In genomic region chr3:67509471-67510075, GRCh38 we compare ENCODE assay signal across 15 cellular contexts.
DNase-seq lines count a peak whose midpoint lies in the region; ATAC-seq, FAIRE-seq and TF ChIP-seq lines count a peak whose summit lies in the region.
"Had no signal": no experiment of that assay in that cellular context is flagged by ENCODE, and none has a peak within 500 bp of the region (broad histone marks: within the 10 kb centered on the region; RNA-seq: fewer than 3 reads in every experiment).

No MANE protein-coding gene starts in this region.

- H2AK5ac ChIP-seq in mesenchymal stem cell (ENCODE audit: low read length, severe bottlenecking), result no peak overlapping the region

- H3K4me1 ChIP-seq in KMS-11 (ENCODE audit: low read depth, poor library complexity, severe bottlenecking), result peaks cover 14% of the 10 kb centered on the region
- no peaks in the 10 kb centered on the region for H3K4me1 ChIP-seq in mesenchymal stem cell (ENCODE audit: control insufficient read depth, insufficient read depth, low read depth, low read length)
- H3K4me1 ChIP-seq: Caco-2, suprapubic skin had no signal

- H4K8ac ChIP-seq in mesenchymal stem cell (ENCODE audit: low read length), result no peak overlapping the region

- H3K23ac ChIP-seq in mesenchymal stem cell (ENCODE audit: low read length in 2 of 2), result no peak overlapping the region

- H3K14ac ChIP-seq in mesenchymal stem cell (ENCODE audit: low read length in 2 of 2), result no peak overlapping the region

- peaks cover 14% of the 10 kb centered on the region for H3K79me1 ChIP-seq in mesenchymal stem cell (replicated peaks; ENCODE audit: low read length, poor library complexity, severe bottlenecking)

- H3K18ac ChIP-seq in mesenchymal stem cell (ENCODE audit: low read depth in 1 of 2, low read length in 2 of 2), result peak overlapping the region in 1 of 2 experiments; percentile 62

- H3K4ac ChIP-seq in mesenchymal stem cell (ENCODE audit: low read depth in 1 of 2, low read length in 2 of 2), result peak overlapping the region in 1 of 2 experiments; percentile 17

- 96% methylated on average over 2 of the region's 4 CpGs for WGBS in mesenchymal stem cell

- DNase-seq in ELR (ENCODE audit: low read depth), result peak; percentile 22
- DNase-seq in bronchial epithelial cell (ENCODE audit: low read depth), result peak; percentile 38
- DNase-seq in mesenchymal stem cell, result peak; percentile 7
- DNase-seq in NOMO-1 (lab: John Stamatoyannopoulos, UW; ENCODE audit: unreplicated experiment in 2 of 2), result no peak
- DNase-seq in posterior cingulate gyrus, result no peak
- no peak for DNase-seq in NCI-H510A treated with DMSO at 0.1 percent for 48 hours (lab: John Stamatoyannopoulos, UW)
- DNase-seq: activated naive CD8-positive, alpha-beta T cell treated with anti-CD3 and anti-CD28 coated beads, Interleukin-2, amount 10 ng/mL, durations not matched to agents 7 days and 5 days; activated T-cell treated with anti-CD3 and anti-CD28 coated beads, Interleukin-2, amount 50 U/mL, for 72 hours; Caco-2; dermis blood vessel endothelial cell; NCI-H446 treated with DMSO at 0.1 percent for 48 hours had no signal

- H3K9ac ChIP-seq in KMS-11, result no peak overlapping the region
- H3K9ac ChIP-seq in mesenchymal stem cell (ENCODE audit: low read length), result no peak overlapping the region

- H3K4me2 ChIP-seq in KMS-11, result peak overlapping the region; percentile 36; the same call in 1 of the 2 replicates
- H3K4me2 ChIP-seq in mesenchymal stem cell (ENCODE audit: low read length, poor library complexity, severe bottlenecking), result no peak overlapping the region

- H4K20me1 ChIP-seq in KMS-11 (ENCODE audit: insufficient read depth), result no peaks in the 10 kb centered on the region

- H3K4me3 ChIP-seq in KMS-11 (IDR thresholded peaks at IDR 0.05; ENCODE audit: insufficient read depth, low read depth, low read length) (no peak overlapping the region), bronchial epithelial cell (ENCODE audit: low read depth, low read length) (no peak overlapping the region), mesenchymal stem cell (ENCODE audit: insufficient read depth in 1 of 2, low read depth in 1 of 2, low read length in 2 of 2) (no peak overlapping the region)
- H3K4me3 ChIP-seq: suprapubic skin had no signal

- no peak for TF ChIP-seq CTCF in KMS-11 (conservative IDR thresholded peaks at IDR 0.05; ENCODE audit: low read depth, low read length)
- no peak for TF ChIP-seq CTCF in bronchial epithelial cell (IDR thresholded peaks at IDR 0.05; ENCODE audit: insufficient read depth, low read length, severe bottlenecking)

- H2BK120ac ChIP-seq in mesenchymal stem cell (ENCODE audit: low read depth, low read length), result peak overlapping the region; percentile 19

- no peaks in the 10 kb centered on the region for H3K79me2 ChIP-seq in KMS-11 (ENCODE audit: insufficient read depth, low read depth)

- H3K36me3 ChIP-seq in KMS-11 (ENCODE audit: insufficient read depth), result no peaks in the 10 kb centered on the region
- H3K36me3 ChIP-seq in bronchial epithelial cell (ENCODE audit: control insufficient read depth, insufficient read depth, low read length), result no peaks in the 10 kb centered on the region
- peaks cover 3 to 39% of the 10 kb centered on the region in 2 experiments for H3K36me3 ChIP-seq in mesenchymal stem cell (ENCODE audit: control insufficient read depth in 1 of 2, insufficient read depth in 2 of 2, low read depth in 1 of 2, low read length in 2 of 2)

- H2BK5ac ChIP-seq in mesenchymal stem cell (ENCODE audit: low read depth, low read length, poor library complexity, severe bottlenecking), result no peak overlapping the region

- H2AFZ ChIP-seq in KMS-11 (ENCODE audit: low read depth) (no peak overlapping the region), mesenchymal stem cell (ENCODE audit: low read depth, low read length) (no peak overlapping the region)

- FAIRE-seq in bronchial epithelial cell (lab: Jason Lieb, UNC), result no peak

- no peaks in the 10 kb centered on the region for H3K9me3 ChIP-seq in mesenchymal stem cell (ENCODE audit: control insufficient read depth, low read length)
- H3K9me3 ChIP-seq: Caco-2, suprapubic skin had no signal

- H3K27ac ChIP-seq in KMS-11 (no peak overlapping the region), mesenchymal stem cell (ENCODE audit: low read length, poor library complexity, severe bottlenecking) (no peak overlapping the region)
- H3K27ac ChIP-seq: suprapubic skin had no signal

- no peak overlapping the region for H4K91ac ChIP-seq in mesenchymal stem cell (ENCODE audit: low read length)

- H2BK12ac ChIP-seq in mesenchymal stem cell (ENCODE audit: low read length in 2 of 2), result peak overlapping the region in 1 of 2 experiments; percentile 39

- no peak for ATAC-seq in HG02840 (IDR thresholded peaks at IDR 0.05; ENCODE audit: low FRiP score, unreplicated experiment)
- ATAC-seq: activated T-cell treated with anti-CD3 and anti-CD28 coated beads, Interleukin-2, amount 50 U/mL, for 72 hours; esophagus mucosa had no signal

- H3K27me3 ChIP-seq in KMS-11 (ENCODE audit: insufficient read depth, low read depth) (no peaks in the 10 kb centered on the region), bronchial epithelial cell (ENCODE audit: control insufficient read depth, insufficient read depth, low read length) (no peaks in the 10 kb centered on the region), mesenchymal stem cell (ENCODE audit: control insufficient read depth in 1 of 2, insufficient read depth in 1 of 2, low read length in 2 of 2) (no peaks in the 10 kb centered on the region)
- H3K27me3 ChIP-seq: suprapubic skin had no signal

- intact Hi-C loops in posterior cingulate gyrus (cut with DNase I), result no loop called here

- no peak overlapping the region for H2BK15ac ChIP-seq in mesenchymal stem cell (ENCODE audit: low read depth, poor library complexity, severe bottlenecking)

Comparison
In these comparisons a context has a peak if more than half of its experiments do, and no peak if none do; other contexts are left out.
1. DNase-seq: peak in ELR (single experiment), bronchial epithelial cell (single experiment) and mesenchymal stem cell (single experiment); none in NOMO-1 (0 of 2), posterior cingulate gyrus (0 of 10) and NCI-H510A treated with DMSO at 0.1 percent for 48 hours (single experiment).